20 cellular contexts compared by ENCODE assay signal in genomic region chr9:4748612-4749011, GRCh38.
"Had no signal": no experiment of that assay in that cellular context is flagged by ENCODE, and none has a peak within 500 bp of the region (broad histone marks: within the 10 kb centered on the region; RNA-seq: fewer than 3 reads in every experiment).

No MANE protein-coding gene starts in this region.

- H3K27ac ChIP-seq: body of pancreas, gastrocnemius medialis, left ventricle myocardium inferior, prostate gland, right atrium auricular region, tibial artery had no signal

- H3K27ac Mint-ChIP-seq: activated T-cell treated with anti-CD3 and anti-CD28 coated beads, Interleukin-2, amount 50 U/mL, for 24 hours; activated T-helper 17 cell treated with anti-CD3 and anti-CD28 coated beads, Interleukin-2, amount 50 U/mL, for 72 hours; dendritic cell treated with granulocyte-macrophage colony-stimulating factor and Interleukin-4, amounts not matched to agents 40 ng/mL and 50 ng/mL, for 4 days; stimulated activated naive CD8-positive, alpha-beta T cell treated with anti-CD3 and anti-CD28 coated beads, Interleukin-15, Interleukin-2, amounts not matched to agents 100 ng/mL and 50 ng/mL, for 24 hours had no signal

- H3K36me3 Mint-ChIP-seq: naive thymus-derived CD8-positive, alpha-beta T cell had no signal

- FAIRE-seq: TTC549 had no signal

- H3K36me3 ChIP-seq: gastrocnemius medialis, left ventricle myocardium inferior, prostate gland, right atrium auricular region, tibial artery had no signal

- H3K9me3 ChIP-seq: body of pancreas, gastrocnemius medialis, left ventricle myocardium inferior, prostate gland, right atrium auricular region, tibial artery had no signal

- H3K27me3 ChIP-seq: body of pancreas, gastrocnemius medialis, right atrium auricular region, tibial artery had no signal

- DNase-seq: activated CD4-positive, alpha-beta T cell treated with anti-CD3 and anti-CD28 coated beads, Interleukin-2, amount 50 U/mL, for 4 hours; activated CD8-positive, alpha-beta memory T cell treated with anti-CD3 and anti-CD28 coated beads for 24 hours; activated CD8-positive, alpha-beta memory T cell treated with anti-CD3 and anti-CD28 coated beads, Interleukin-2, amount 50 U/mL, for 4 hours; activated T-cell treated with anti-CD3 and anti-CD28 coated beads, Interleukin-2, amount 50 U/mL, for 24 hours; body of pancreas; caudate nucleus; effector CD8-positive, alpha-beta T cell; erythroblast; gastrocnemius medialis; hippocampal formation; left ventricle myocardium inferior; naive thymus-derived CD8-positive, alpha-beta T cell; stimulated activated CD4-positive, alpha-beta T cell treated with anti-CD3 and anti-CD28 coated beads, Interleukin-4, amount 100 ng/mL, for 24 hours; tibial artery had no signal

- H3K9me3 Mint-ChIP-seq: activated T-cell treated with anti-CD3 and anti-CD28 coated beads, Interleukin-2, amount 50 U/mL, for 24 hours; activated T-helper 17 cell treated with anti-CD3 and anti-CD28 coated beads, Interleukin-2, amount 50 U/mL, for 72 hours; dendritic cell treated with granulocyte-macrophage colony-stimulating factor and Interleukin-4, amounts not matched to agents 40 ng/mL and 50 ng/mL, for 4 days; naive thymus-derived CD8-positive, alpha-beta T cell; stimulated activated naive CD8-positive, alpha-beta T cell treated with anti-CD3 and anti-CD28 coated beads, Interleukin-15, Interleukin-2, amounts not matched to agents 100 ng/mL and 50 ng/mL, for 24 hours had no signal

- H3K4me1 ChIP-seq: gastrocnemius medialis, prostate gland, right atrium auricular region, tibial artery had no signal

- ATAC-seq: activated T-helper 17 cell treated with anti-CD3 and anti-CD28 coated beads, Interleukin-2, amount 50 U/mL, for 72 hours; body of pancreas; naive thymus-derived CD8-positive, alpha-beta T cell had no signal

- H3K27me3 Mint-ChIP-seq: activated T-cell treated with anti-CD3 and anti-CD28 coated beads, Interleukin-2, amount 50 U/mL, for 24 hours; activated T-helper 17 cell treated with anti-CD3 and anti-CD28 coated beads, Interleukin-2, amount 50 U/mL, for 72 hours; stimulated activated naive CD8-positive, alpha-beta T cell treated with anti-CD3 and anti-CD28 coated beads, Interleukin-15, Interleukin-2, amounts not matched to agents 100 ng/mL and 50 ng/mL, for 24 hours had no signal

- H3K4me3 ChIP-seq: body of pancreas, gastrocnemius medialis, left ventricle myocardium inferior, prostate gland, right atrium auricular region, tibial artery had no signal

- H3K4me3 Mint-ChIP-seq: activated T-cell treated with anti-CD3 and anti-CD28 coated beads, Interleukin-2, amount 50 U/mL, for 24 hours; activated T-helper 17 cell treated with anti-CD3 and anti-CD28 coated beads, Interleukin-2, amount 50 U/mL, for 72 hours; dendritic cell treated with granulocyte-macrophage colony-stimulating factor and Interleukin-4, amounts not matched to agents 40 ng/mL and 50 ng/mL, for 4 days; naive thymus-derived CD8-positive, alpha-beta T cell; stimulated activated naive CD8-positive, alpha-beta T cell treated with anti-CD3 and anti-CD28 coated beads, Interleukin-15, Interleukin-2, amounts not matched to agents 100 ng/mL and 50 ng/mL, for 24 hours had no signal
